2 cellular contexts compared by ENCODE assay signal in the genomic region with DNA sequence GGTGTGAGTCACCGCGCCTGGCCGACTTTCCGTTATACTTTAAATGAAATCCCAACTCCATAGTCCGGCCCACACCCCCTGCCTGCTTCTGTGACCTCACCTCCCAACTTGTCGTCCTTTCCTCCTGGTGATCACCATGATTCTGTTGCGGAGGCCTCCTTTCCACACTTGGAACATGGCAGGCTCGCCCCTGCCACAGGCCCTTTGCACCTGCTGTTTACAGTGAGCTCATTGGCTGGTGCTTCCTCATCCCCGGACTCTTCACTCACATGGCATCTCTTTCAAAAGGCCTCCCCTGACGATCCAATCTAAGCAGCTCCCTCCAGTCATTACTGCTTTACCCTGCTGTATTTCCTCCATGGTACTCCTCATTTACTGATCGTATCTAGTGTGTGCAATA.
A peak's percentile ranks its signal among the peaks of the same experiment; 100 is the strongest.
TF ChIP-seq lines count a peak whose summit lies in the region.

No MANE protein-coding gene starts in this region.

TF ChIP-seq in WTC11, 78 proteins besides CTCF, POLR2A, EP300 and RAD21:
- no peak for TF ChIP-seq TEAD4 (CRISPR knock-in tag; IDR thresholded peaks at IDR 0.05)
- no peak for TF ChIP-seq ZNF138 (CRISPR knock-in tag; conservative IDR thresholded peaks at IDR 0.05)
- TF ChIP-seq, protein P1, sequence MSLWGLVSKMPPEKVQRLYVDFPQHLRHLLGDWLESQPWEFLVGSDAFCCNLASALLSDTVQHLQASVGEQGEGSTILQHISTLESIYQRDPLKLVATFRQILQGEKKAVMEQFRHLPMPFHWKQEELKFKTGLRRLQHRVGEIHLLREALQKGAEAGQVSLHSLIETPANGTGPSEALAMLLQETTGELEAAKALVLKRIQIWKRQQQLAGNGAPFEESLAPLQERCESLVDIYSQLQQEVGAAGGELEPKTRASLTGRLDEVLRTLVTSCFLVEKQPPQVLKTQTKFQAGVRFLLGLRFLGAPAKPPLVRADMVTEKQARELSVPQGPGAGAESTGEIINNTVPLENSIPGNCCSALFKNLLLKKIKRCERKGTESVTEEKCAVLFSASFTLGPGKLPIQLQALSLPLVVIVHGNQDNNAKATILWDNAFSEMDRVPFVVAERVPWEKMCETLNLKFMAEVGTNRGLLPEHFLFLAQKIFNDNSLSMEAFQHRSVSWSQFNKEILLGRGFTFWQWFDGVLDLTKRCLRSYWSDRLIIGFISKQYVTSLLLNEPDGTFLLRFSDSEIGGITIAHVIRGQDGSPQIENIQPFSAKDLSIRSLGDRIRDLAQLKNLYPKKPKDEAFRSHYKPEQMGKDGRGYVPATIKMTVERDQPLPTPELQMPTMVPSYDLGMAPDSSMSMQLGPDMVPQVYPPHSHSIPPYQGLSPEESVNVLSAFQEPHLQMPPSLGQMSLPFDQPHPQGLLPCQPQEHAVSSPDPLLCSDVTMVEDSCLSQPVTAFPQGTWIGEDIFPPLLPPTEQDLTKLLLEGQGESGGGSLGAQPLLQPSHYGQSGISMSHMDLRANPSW (CRISPR knock-in tag; conservative IDR thresholded peaks at IDR 0.05; ENCODE audit: low read depth), result no peak
- no peak for TF ChIP-seq GRHL2 (CRISPR knock-in tag; IDR thresholded peaks at IDR 0.05; ENCODE audit: insufficient replicate concordance, severe bottlenecking)
- TF ChIP-seq TEAD1 (CRISPR knock-in tag; IDR thresholded peaks at IDR 0.05), result no peak
- TF ChIP-seq TCF7 (CRISPR knock-in tag; IDR thresholded peaks at IDR 0.05; ENCODE audit: low read depth), result no peak
- no peak for TF ChIP-seq CDX4 (CRISPR knock-in tag; IDR thresholded peaks at IDR 0.05; ENCODE audit: borderline replicate concordance)
- no peak for TF ChIP-seq ZNF281 (CRISPR knock-in tag; IDR thresholded peaks at IDR 0.05)
- TF ChIP-seq, protein P2, sequence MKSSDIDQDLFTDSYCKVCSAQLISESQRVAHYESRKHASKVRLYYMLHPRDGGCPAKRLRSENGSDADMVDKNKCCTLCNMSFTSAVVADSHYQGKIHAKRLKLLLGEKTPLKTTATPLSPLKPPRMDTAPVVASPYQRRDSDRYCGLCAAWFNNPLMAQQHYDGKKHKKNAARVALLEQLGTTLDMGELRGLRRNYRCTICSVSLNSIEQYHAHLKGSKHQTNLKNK (CRISPR knock-in tag; IDR thresholded peaks at IDR 0.05), result no peak
- no peak for TF ChIP-seq SMAD3 (CRISPR knock-in tag; IDR thresholded peaks at IDR 0.05; ENCODE audit: borderline replicate concordance)
- TF ChIP-seq ZNF416 (CRISPR knock-in tag; IDR thresholded peaks at IDR 0.05), result no peak

TF ChIP-seq in H1, 55 proteins besides CTCF, POLR2A, EP300 and RAD21:
- peak; percentile 89 for TF ChIP-seq KDM1A (IDR thresholded peaks at IDR 0.05; ENCODE audit: borderline replicate concordance, low read length)
- no peak for TF ChIP-seq TAF7 (optimal IDR thresholded peaks at IDR 0.05; ENCODE audit: borderline replicate concordance, low read depth, low read length)
- no peak for TF ChIP-seq TCF12 (IDR thresholded peaks at IDR 0.05; ENCODE audit: low read depth, low read length)
- TF ChIP-seq TBP (IDR thresholded peaks at IDR 0.05; ENCODE audit: low read depth, low read length), result no peak
- peak in 1 of 2 experiments; percentile 57; a peak in 1 of 4 replicates for TF ChIP-seq HDAC2 (IDR thresholded peaks at IDR 0.05; ENCODE audit: borderline replicate concordance in 1 of 2, low read depth in 2 of 2, low read length in 2 of 2)
- no peak for TF ChIP-seq ASH2L (IDR thresholded peaks at IDR 0.05; ENCODE audit: low read length)
